Comparison of ENCODE assay signal across 1 cellular context in the genomic region with DNA sequence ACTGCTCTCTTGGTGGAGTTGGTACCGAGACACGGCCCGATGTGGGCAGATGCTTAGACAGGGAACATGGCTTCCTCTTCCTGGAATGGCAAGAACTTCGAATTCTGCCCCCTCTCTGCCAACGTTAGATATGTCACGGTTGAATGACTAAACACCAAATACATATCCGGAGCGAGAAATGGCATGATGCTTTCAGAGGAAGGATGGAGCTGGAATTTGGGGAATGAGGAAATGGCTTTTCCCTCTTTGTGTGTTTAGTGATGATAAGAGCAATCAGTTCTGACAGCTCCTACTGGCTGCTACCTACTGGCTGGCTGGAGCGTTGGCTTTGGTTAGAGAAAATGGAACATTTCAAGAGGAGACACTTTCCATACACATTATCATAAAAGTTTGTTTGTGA.
A peak's percentile ranks its signal among the peaks of the same experiment; 100 is the strongest.
TF ChIP-seq lines count a peak whose summit lies in the region.

No MANE protein-coding gene starts in this region.

TF ChIP-seq in K562, 482 proteins besides CTCF, POLR2A, EP300 and RAD21 (continued from another document):
- TF ChIP-seq, protein P1, sequence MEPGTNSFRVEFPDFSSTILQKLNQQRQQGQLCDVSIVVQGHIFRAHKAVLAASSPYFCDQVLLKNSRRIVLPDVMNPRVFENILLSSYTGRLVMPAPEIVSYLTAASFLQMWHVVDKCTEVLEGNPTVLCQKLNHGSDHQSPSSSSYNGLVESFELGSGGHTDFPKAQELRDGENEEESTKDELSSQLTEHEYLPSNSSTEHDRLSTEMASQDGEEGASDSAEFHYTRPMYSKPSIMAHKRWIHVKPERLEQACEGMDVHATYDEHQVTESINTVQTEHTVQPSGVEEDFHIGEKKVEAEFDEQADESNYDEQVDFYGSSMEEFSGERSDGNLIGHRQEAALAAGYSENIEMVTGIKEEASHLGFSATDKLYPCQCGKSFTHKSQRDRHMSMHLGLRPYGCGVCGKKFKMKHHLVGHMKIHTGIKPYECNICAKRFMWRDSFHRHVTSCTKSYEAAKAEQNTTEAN (CRISPR knock-in tag; IDR thresholded peaks at IDR 0.05): no peak
- TF ChIP-seq ZNF224 (CRISPR knock-in tag; IDR thresholded peaks at IDR 0.05) (no peak), DNMT1 (IDR thresholded peaks at IDR 0.05) (no peak), MCM5 (IDR thresholded peaks at IDR 0.05; ENCODE audit: low read depth) (no peak), XRCC4 (IDR thresholded peaks at IDR 0.05; ENCODE audit: extremely low read depth, insufficient read depth, insufficient read length) (no peak), RBM22 (IDR thresholded peaks at IDR 0.05; ENCODE audit: low read depth, low read length, poor library complexity, severe bottlenecking) (no peak), ZNF23 (CRISPR knock-in tag; IDR thresholded peaks at IDR 0.05) (no peak), SAFB (IDR thresholded peaks at IDR 0.05; ENCODE audit: borderline replicate concordance, low read depth, low read length) (no peak), OTX1 (CRISPR knock-in tag; IDR thresholded peaks at IDR 0.05) (no peak), CSDE1 (IDR thresholded peaks at IDR 0.05) (no peak), NR2F6 (CRISPR knock-in tag; IDR thresholded peaks at IDR 0.05) (no peak), CBFA2T2 (conservative IDR thresholded peaks at IDR 0.05) (peak; percentile 74), ELF1 (tag; IDR thresholded peaks at IDR 0.05) (peak; percentile 40; the same call in 1 of the 2 replicates), SRSF1 (IDR thresholded peaks at IDR 0.05; ENCODE audit: low read depth, low read length) (no peak), SUPT5H (IDR thresholded peaks at IDR 0.05) (no peak), DACH1 (IDR thresholded peaks at IDR 0.05; ENCODE audit: partially characterized antibody) (no peak), NCOA1 (IDR thresholded peaks at IDR 0.05; ENCODE audit: low read depth) (no peak), HMG20A (CRISPR knock-in tag; conservative IDR thresholded peaks at IDR 0.05) (no peak), LCOR (CRISPR knock-in tag; IDR thresholded peaks at IDR 0.05) (0 out of 2 replicates have a peak, but pooled peaks have one; percentile 26), ZNF175 (CRISPR knock-in tag; IDR thresholded peaks at IDR 0.05; ENCODE audit: low read depth) (no peak), EHMT2 (IDR thresholded peaks at IDR 0.05) (no peak), NELFE (IDR thresholded peaks at IDR 0.05; ENCODE audit: insufficient read depth, insufficient read length) (no peak), PURB (CRISPR knock-in tag; IDR thresholded peaks at IDR 0.05; ENCODE audit: low read depth) (no peak), NBN (IDR thresholded peaks at IDR 0.05; ENCODE audit: low read depth) (no peak), SMARCC2 (IDR thresholded peaks at IDR 0.05; ENCODE audit: low read depth) (no peak), RAD51 (IDR thresholded peaks at IDR 0.05; ENCODE audit: borderline replicate concordance, low read depth) (no peak), C11orf30 (IDR thresholded peaks at IDR 0.05; ENCODE audit: low read depth) (no peak), SRSF7 (optimal IDR thresholded peaks at IDR 0.05; ENCODE audit: low read depth, low read length) (no peak), FUS (optimal IDR thresholded peaks at IDR 0.05; ENCODE audit: low read depth, low read length) (no peak), RCOR1 (IDR thresholded peaks at IDR 0.05; ENCODE audit: borderline replicate concordance in 1 of 2, low read depth in 2 of 2, low read length in 2 of 2) (peak in 1 of 2 experiments; percentile 79; a peak in 2 of 4 replicates), ZNF217 (CRISPR knock-in tag; IDR thresholded peaks at IDR 0.05) (no peak), ETV5 (CRISPR knock-in tag; IDR thresholded peaks at IDR 0.05; ENCODE audit: low read depth) (peak; percentile 65; the same call in 1 of the 2 replicates)
- TF ChIP-seq, protein P2, sequence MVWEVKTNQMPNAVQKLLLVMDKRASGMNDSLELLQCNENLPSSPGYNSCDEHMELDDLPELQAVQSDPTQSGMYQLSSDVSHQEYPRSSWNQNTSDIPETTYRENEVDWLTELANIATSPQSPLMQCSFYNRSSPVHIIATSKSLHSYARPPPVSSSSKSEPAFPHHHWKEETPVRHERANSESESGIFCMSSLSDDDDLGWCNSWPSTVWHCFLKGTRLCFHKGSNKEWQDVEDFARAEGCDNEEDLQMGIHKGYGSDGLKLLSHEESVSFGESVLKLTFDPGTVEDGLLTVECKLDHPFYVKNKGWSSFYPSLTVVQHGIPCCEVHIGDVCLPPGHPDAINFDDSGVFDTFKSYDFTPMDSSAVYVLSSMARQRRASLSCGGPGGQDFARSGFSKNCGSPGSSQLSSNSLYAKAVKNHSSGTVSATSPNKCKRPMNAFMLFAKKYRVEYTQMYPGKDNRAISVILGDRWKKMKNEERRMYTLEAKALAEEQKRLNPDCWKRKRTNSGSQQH (CRISPR knock-in tag; IDR thresholded peaks at IDR 0.05): no peak
- TF ChIP-seq, protein P3, sequence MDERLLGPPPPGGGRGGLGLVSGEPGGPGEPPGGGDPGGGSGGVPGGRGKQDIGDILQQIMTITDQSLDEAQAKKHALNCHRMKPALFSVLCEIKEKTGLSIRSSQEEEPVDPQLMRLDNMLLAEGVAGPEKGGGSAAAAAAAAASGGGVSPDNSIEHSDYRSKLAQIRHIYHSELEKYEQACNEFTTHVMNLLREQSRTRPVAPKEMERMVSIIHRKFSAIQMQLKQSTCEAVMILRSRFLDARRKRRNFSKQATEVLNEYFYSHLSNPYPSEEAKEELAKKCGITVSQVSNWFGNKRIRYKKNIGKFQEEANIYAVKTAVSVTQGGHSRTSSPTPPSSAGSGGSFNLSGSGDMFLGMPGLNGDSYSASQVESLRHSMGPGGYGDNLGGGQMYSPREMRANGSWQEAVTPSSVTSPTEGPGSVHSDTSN (CRISPR knock-in tag; IDR thresholded peaks at IDR 0.05; ENCODE audit: low read depth): no peak
- TF ChIP-seq, protein P3 (tag; conservative IDR thresholded peaks at IDR 0.05; ENCODE audit: low read depth): no peak
- TF ChIP-seq, protein P4, sequence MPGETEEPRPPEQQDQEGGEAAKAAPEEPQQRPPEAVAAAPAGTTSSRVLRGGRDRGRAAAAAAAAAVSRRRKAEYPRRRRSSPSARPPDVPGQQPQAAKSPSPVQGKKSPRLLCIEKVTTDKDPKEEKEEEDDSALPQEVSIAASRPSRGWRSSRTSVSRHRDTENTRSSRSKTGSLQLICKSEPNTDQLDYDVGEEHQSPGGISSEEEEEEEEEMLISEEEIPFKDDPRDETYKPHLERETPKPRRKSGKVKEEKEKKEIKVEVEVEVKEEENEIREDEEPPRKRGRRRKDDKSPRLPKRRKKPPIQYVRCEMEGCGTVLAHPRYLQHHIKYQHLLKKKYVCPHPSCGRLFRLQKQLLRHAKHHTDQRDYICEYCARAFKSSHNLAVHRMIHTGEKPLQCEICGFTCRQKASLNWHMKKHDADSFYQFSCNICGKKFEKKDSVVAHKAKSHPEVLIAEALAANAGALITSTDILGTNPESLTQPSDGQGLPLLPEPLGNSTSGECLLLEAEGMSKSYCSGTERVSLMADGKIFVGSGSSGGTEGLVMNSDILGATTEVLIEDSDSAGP (CRISPR knock-in tag; IDR thresholded peaks at IDR 0.05): no peak
- TF ChIP-seq, protein P5, sequence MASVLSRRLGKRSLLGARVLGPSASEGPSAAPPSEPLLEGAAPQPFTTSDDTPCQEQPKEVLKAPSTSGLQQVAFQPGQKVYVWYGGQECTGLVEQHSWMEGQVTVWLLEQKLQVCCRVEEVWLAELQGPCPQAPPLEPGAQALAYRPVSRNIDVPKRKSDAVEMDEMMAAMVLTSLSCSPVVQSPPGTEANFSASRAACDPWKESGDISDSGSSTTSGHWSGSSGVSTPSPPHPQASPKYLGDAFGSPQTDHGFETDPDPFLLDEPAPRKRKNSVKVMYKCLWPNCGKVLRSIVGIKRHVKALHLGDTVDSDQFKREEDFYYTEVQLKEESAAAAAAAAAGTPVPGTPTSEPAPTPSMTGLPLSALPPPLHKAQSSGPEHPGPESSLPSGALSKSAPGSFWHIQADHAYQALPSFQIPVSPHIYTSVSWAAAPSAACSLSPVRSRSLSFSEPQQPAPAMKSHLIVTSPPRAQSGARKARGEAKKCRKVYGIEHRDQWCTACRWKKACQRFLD (CRISPR knock-in tag; IDR thresholded peaks at IDR 0.05): no peak
- TF ChIP-seq, protein P6, sequence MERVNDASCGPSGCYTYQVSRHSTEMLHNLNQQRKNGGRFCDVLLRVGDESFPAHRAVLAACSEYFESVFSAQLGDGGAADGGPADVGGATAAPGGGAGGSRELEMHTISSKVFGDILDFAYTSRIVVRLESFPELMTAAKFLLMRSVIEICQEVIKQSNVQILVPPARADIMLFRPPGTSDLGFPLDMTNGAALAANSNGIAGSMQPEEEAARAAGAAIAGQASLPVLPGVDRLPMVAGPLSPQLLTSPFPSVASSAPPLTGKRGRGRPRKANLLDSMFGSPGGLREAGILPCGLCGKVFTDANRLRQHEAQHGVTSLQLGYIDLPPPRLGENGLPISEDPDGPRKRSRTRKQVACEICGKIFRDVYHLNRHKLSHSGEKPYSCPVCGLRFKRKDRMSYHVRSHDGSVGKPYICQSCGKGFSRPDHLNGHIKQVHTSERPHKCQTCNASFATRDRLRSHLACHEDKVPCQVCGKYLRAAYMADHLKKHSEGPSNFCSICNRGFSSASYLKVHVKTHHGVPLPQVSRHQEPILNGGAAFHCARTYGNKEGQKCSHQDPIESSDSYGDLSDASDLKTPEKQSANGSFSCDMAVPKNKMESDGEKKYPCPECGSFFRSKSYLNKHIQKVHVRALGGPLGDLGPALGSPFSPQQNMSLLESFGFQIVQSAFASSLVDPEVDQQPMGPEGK (CRISPR knock-in tag; IDR thresholded peaks at IDR 0.05; ENCODE audit: borderline replicate concordance): no peak
- TF ChIP-seq, protein P7, sequence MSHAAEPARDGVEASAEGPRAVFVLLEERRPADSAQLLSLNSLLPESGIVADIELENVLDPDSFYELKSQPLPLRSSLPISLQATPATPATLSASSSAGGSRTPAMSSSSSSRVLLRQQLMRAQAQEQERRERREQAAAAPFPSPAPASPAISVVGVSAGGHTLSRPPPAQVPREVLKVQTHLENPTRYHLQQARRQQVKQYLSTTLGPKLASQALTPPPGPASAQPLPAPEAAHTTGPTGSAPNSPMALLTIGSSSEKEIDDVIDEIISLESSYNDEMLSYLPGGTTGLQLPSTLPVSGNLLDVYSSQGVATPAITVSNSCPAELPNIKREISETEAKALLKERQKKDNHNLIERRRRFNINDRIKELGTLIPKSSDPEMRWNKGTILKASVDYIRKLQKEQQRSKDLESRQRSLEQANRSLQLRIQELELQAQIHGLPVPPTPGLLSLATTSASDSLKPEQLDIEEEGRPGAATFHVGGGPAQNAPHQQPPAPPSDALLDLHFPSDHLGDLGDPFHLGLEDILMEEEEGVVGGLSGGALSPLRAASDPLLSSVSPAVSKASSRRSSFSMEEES (CRISPR knock-in tag; IDR thresholded peaks at IDR 0.05): no peak
- TF ChIP-seq, protein P8, sequence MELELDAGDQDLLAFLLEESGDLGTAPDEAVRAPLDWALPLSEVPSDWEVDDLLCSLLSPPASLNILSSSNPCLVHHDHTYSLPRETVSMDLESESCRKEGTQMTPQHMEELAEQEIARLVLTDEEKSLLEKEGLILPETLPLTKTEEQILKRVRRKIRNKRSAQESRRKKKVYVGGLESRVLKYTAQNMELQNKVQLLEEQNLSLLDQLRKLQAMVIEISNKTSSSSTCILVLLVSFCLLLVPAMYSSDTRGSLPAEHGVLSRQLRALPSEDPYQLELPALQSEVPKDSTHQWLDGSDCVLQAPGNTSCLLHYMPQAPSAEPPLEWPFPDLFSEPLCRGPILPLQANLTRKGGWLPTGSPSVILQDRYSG (tag; conservative IDR thresholded peaks at IDR 0.05; ENCODE audit: low read depth): no peak
